Comparison of ENCODE assay signal across 11 cellular contexts in genomic region chr22:40009231-40009769, GRCh38. TPM values are rescaled to one million over a fixed set of nuclear protein-coding genes. Genes with fewer than 3 reads are reported as not detected.
A peak's percentile ranks its signal among the peaks of the same experiment; 100 is the strongest.
DNase-seq lines count a peak whose midpoint lies in the region; ATAC-seq, FAIRE-seq and TF ChIP-seq lines count a peak whose summit lies in the region.
"Had no signal": no experiment of that assay in that cellular context is flagged by ENCODE, and none has a peak within 500 bp of the region (broad histone marks: within the 10 kb centered on the region; RNA-seq: fewer than 3 reads in every experiment).

No MANE protein-coding gene starts in this region.

- peak overlapping the region; percentile 29 for H3K4me2 ChIP-seq in keratinocyte (ENCODE audit: control insufficient read depth, extremely low read depth, insufficient read depth, low read depth, low read length)

- no peaks in the 10 kb centered on the region for H3K27me3 ChIP-seq in keratinocyte (ENCODE audit: control insufficient read depth, extremely low read depth, insufficient read depth, low read length)

- H3K27ac ChIP-seq in keratinocyte (ENCODE audit: control insufficient read depth, insufficient read depth, low read length) = peak overlapping the region; percentile 47
- H3K27ac ChIP-seq: left ventricle myocardium inferior had no signal

- H4K20me1 ChIP-seq in keratinocyte (ENCODE audit: control insufficient read depth, extremely low read depth, insufficient read depth, low read length) = peaks cover 13% of the 10 kb centered on the region

- DNase-seq in COR-L47 (lab: John Stamatoyannopoulos, UW) (peak; percentile 87), NCI-H1092 treated with DMSO at 0.1 percent for 48 hours (lab: John Stamatoyannopoulos, UW) (peak; percentile 86), keratinocyte (ENCODE audit: low read depth, low spot score) (no peak), GM20000 (ENCODE audit: low spot score) (no peak)
- no peak for DNase-seq in activated naive CD8-positive, alpha-beta T cell treated with anti-CD3 and anti-CD28 coated beads, Interleukin-2, amount 10 ng/mL, durations not matched to agents 7 days and 5 days
- DNase-seq in stimulated activated naive B cell treated with anti-CD40 and anti-IgM and Interleukin-4, amounts not matched to agents 10 μg/mL and 1 μg/mL and 100 μg/mL, for 72 hours = no peak
- DNase-seq: EL, left ventricle myocardium inferior had no signal

- FAIRE-seq in keratinocyte (lab: Jason Lieb, UNC) = no peak

- ATAC-seq in activated naive CD8-positive, alpha-beta T cell treated with anti-CD3 and anti-CD28 coated beads, Interleukin-2, amount 10 ng/mL, durations not matched to agents 7 days and 5 days (ENCODE audit: low read depth) = no peak
- ATAC-seq in HG03045 (IDR thresholded peaks at IDR 0.05; ENCODE audit: unreplicated experiment) (no peak), SK-N-SH treated with all-trans-retinoic acid at 6 μM for 48 hours (no peak)
- ATAC-seq in stimulated activated naive B cell treated with anti-CD40 and anti-IgM and Interleukin-4, amounts not matched to agents 10 μg/mL and 1 μg/mL and 100 μg/mL, for 72 hours (replicated peaks) = no peak

- H3K9me3 ChIP-seq in keratinocyte (ENCODE audit: control insufficient read depth, low read depth, low read length) = no peaks in the 10 kb centered on the region
- H3K9me3 ChIP-seq: left ventricle myocardium inferior had no signal

- H3K79me2 ChIP-seq in keratinocyte (ENCODE audit: control insufficient read depth, insufficient read depth, low read length) = peaks cover 61% of the 10 kb centered on the region

- no peaks in the 10 kb centered on the region for H3K9me3 Mint-ChIP-seq in activated naive CD8-positive, alpha-beta T cell treated with anti-CD3 and anti-CD28 coated beads, Interleukin-2, amount 10 ng/mL, durations not matched to agents 7 days and 5 days
- H3K9me3 Mint-ChIP-seq in stimulated activated naive B cell treated with anti-CD40 and anti-IgM and Interleukin-4, amounts not matched to agents 10 μg/mL and 1 μg/mL and 100 μg/mL, for 72 hours = no peaks in the 10 kb centered on the region

- H3K4me3 ChIP-seq in keratinocyte (ENCODE audit: control insufficient read depth in 2 of 3, extremely low read depth in 1 of 3, insufficient read depth in 2 of 3, low read depth in 1 of 3, low read length in 3 of 3) = peak overlapping the region in 1 of 3 experiments; percentile 11
- H3K4me3 ChIP-seq: left ventricle myocardium inferior had no signal

- H3K27ac Mint-ChIP-seq in activated naive CD8-positive, alpha-beta T cell treated with anti-CD3 and anti-CD28 coated beads, Interleukin-2, amount 10 ng/mL, durations not matched to agents 7 days and 5 days = peak overlapping the region; percentile 46
- H3K27ac Mint-ChIP-seq in stimulated activated naive B cell treated with anti-CD40 and anti-IgM and Interleukin-4, amounts not matched to agents 10 μg/mL and 1 μg/mL and 100 μg/mL, for 72 hours = no peak overlapping the region

- H3K4me1 Mint-ChIP-seq in activated naive CD8-positive, alpha-beta T cell treated with anti-CD3 and anti-CD28 coated beads, Interleukin-2, amount 10 ng/mL, durations not matched to agents 7 days and 5 days = peaks cover 13% of the 10 kb centered on the region
- H3K4me1 Mint-ChIP-seq in stimulated activated naive B cell treated with anti-CD40 and anti-IgM and Interleukin-4, amounts not matched to agents 10 μg/mL and 1 μg/mL and 100 μg/mL, for 72 hours = peaks cover 0 to 1% of the 10 kb centered on the region in 2 donors

- H2AFZ ChIP-seq in keratinocyte (ENCODE audit: control insufficient read depth, low read length) = no peak overlapping the region

- dilution Hi-C loops in keratinocyte (cut with MboI; ENCODE audit: extremely low pct_ligation_motif_present, low sequenced_read_pairs) = no loop called here

- H3K36me3 ChIP-seq in keratinocyte (ENCODE audit: control insufficient read depth in 2 of 2, extremely low read depth in 1 of 2, insufficient read depth in 2 of 2, low read length in 2 of 2) = peaks cover 8 to 11% of the 10 kb centered on the region in 2 experiments
- H3K36me3 ChIP-seq: left ventricle myocardium inferior had no signal

- TF ChIP-seq CTCF in keratinocyte (optimal IDR thresholded peaks at IDR 0.05 in 1 of 3, IDR thresholded peaks at IDR 0.05 in 1 of 3, conservative IDR thresholded peaks at IDR 0.05 in 1 of 3; ENCODE audit: extremely low read depth in 1 of 3, insufficient read depth in 2 of 3, low read length in 3 of 3) (no peak), GM20000 (IDR thresholded peaks at IDR 0.05; ENCODE audit: extremely low read depth, missing control alignments) (no peak)

- H3K27me3 Mint-ChIP-seq in activated naive CD8-positive, alpha-beta T cell treated with anti-CD3 and anti-CD28 coated beads, Interleukin-2, amount 10 ng/mL, durations not matched to agents 7 days and 5 days = peaks cover 15% of the 10 kb centered on the region
- peaks cover 54 to 60% of the 10 kb centered on the region in 2 donors for H3K27me3 Mint-ChIP-seq in stimulated activated naive B cell treated with anti-CD40 and anti-IgM and Interleukin-4, amounts not matched to agents 10 μg/mL and 1 μg/mL and 100 μg/mL, for 72 hours

- H3K4me1 ChIP-seq in keratinocyte (ENCODE audit: control insufficient read depth, extremely low read depth, insufficient read depth, low read length) = peaks cover 65% of the 10 kb centered on the region
- H3K4me1 ChIP-seq: left ventricle myocardium inferior had no signal

- POLR2A ChIA-PET in activated naive CD8-positive, alpha-beta T cell treated with anti-CD3 and anti-CD28 coated beads, Interleukin-2, amount 10 ng/mL, durations not matched to agents 7 days and 5 days (lab: Charles Lee) = interaction anchor here (0.5 to 1.3 kb wide), 5 partner anchors 8 to 454 kb away, joined by 3 to 5 read pairs (median 3); no protein-coding TSS in a partner anchor

- H3K9ac ChIP-seq in keratinocyte (ENCODE audit: control insufficient read depth, extremely low read depth, insufficient read depth, low read length) = peak overlapping the region; percentile 49

- peaks cover 14% of the 10 kb centered on the region for H3K9me1 ChIP-seq in keratinocyte (ENCODE audit: control insufficient read depth, extremely low read depth, insufficient read depth, low read length)

- H3K36me3 Mint-ChIP-seq in activated naive CD8-positive, alpha-beta T cell treated with anti-CD3 and anti-CD28 coated beads, Interleukin-2, amount 10 ng/mL, durations not matched to agents 7 days and 5 days = no peaks in the 10 kb centered on the region
- H3K36me3 Mint-ChIP-seq in stimulated activated naive B cell treated with anti-CD40 and anti-IgM and Interleukin-4, amounts not matched to agents 10 μg/mL and 1 μg/mL and 100 μg/mL, for 72 hours = no peaks in the 10 kb centered on the region

- peak overlapping the region; percentile 57 for H3K4me3 Mint-ChIP-seq in activated naive CD8-positive, alpha-beta T cell treated with anti-CD3 and anti-CD28 coated beads, Interleukin-2, amount 10 ng/mL, durations not matched to agents 7 days and 5 days
- no peak overlapping the region for H3K4me3 Mint-ChIP-seq in stimulated activated naive B cell treated with anti-CD40 and anti-IgM and Interleukin-4, amounts not matched to agents 10 μg/mL and 1 μg/mL and 100 μg/mL, for 72 hours

TF ChIP-seq in SK-N-SH treated with all-trans-retinoic acid at 6 μM for 48 hours, 23 proteins besides CTCF, POLR2A, EP300 and RAD21:
- TF ChIP-seq RARB (CRISPR knock-in tag; IDR thresholded peaks at IDR 0.05) (no peak), OSR1 (CRISPR knock-in tag; IDR thresholded peaks at IDR 0.05) (no peak), ZNF8 (CRISPR knock-in tag; IDR thresholded peaks at IDR 0.05) (no peak), PPARA (CRISPR knock-in tag; IDR thresholded peaks at IDR 0.05; ENCODE audit: borderline replicate concordance) (no peak)

RNA-seq across cellular contexts. Expression of gene FAM83F, which starts 14.5 kb away (rescaled TPM):
- under 1 TPM; 0.20 to 0.30 TPM for total RNA-seq in activated naive CD8-positive, alpha-beta T cell treated with anti-CD3 and anti-CD28 coated beads, Interleukin-2, amount 10 ng/mL, durations not matched to agents 7 days and 5 days
- 15.3 to 45.1 TPM (median 22.8 TPM) in 3 replicates for polyA plus RNA-seq in keratinocyte
- 9.5 TPM for polyA plus RNA-seq in keratinocyte (2011; ENCODE audit: low read depth)
- 19.8 and 29.4 TPM in 2 replicates for polyA plus RNA-seq in keratinocyte (2011; cell fraction: cytosol; rRNA removed)
- polyA plus RNA-seq in keratinocyte (2011; cell fraction: nucleus; rRNA removed) = 35.3 and 43.3 TPM in 2 replicates
- 20.1 and 21.1 TPM in 2 replicates for polyA plus RNA-seq in keratinocyte (2012; ENCODE audit: low replicate concordance)
- 53.5 to 74.3 TPM (median 58.2 TPM) in 3 replicates for polyA minus RNA-seq in keratinocyte
- 35.7 TPM for polyA minus RNA-seq in keratinocyte (2011; cell fraction: cytosol; rRNA and poly(A)+ RNA removed)
- polyA minus RNA-seq in keratinocyte (2011; cell fraction: nucleus; rRNA and poly(A)+ RNA removed) = 33.4 and 46.8 TPM in 2 replicates

RNA-seq across cellular contexts. Expression of gene TMA7B, which starts 49.1 kb away (rescaled TPM):
- 1 to 10 TPM; 8.5 to 9.1 TPM for total RNA-seq in activated naive CD8-positive, alpha-beta T cell treated with anti-CD3 and anti-CD28 coated beads, Interleukin-2, amount 10 ng/mL, durations not matched to agents 7 days and 5 days
- not detected in 3 replicates for polyA plus RNA-seq in keratinocyte
- not detected for polyA plus RNA-seq in keratinocyte (2011; ENCODE audit: low read depth)
- not detected in 2 replicates for polyA plus RNA-seq in keratinocyte (2011; cell fraction: cytosol; rRNA removed)
- polyA plus RNA-seq in keratinocyte (2011; cell fraction: nucleus; rRNA removed) = not detected in 2 replicates
- polyA plus RNA-seq in keratinocyte (2012; ENCODE audit: low replicate concordance) = not detected in 2 replicates
- not detected in 3 replicates for polyA minus RNA-seq in keratinocyte
- polyA minus RNA-seq in keratinocyte (2011; cell fraction: cytosol; rRNA and poly(A)+ RNA removed) = not detected
- not detected in 2 replicates for polyA minus RNA-seq in keratinocyte (2011; cell fraction: nucleus; rRNA and poly(A)+ RNA removed)
- total RNA-seq: left ventricle myocardium inferior, NCI-H460 had no signal

Comparison
In these comparisons a context has a peak if more than half of its experiments do, and no peak if none do; other contexts are left out.
1. DNase-seq: peak in COR-L47 (single experiment) and NCI-H1092 treated with DMSO at 0.1 percent for 48 hours (single experiment); none in activated naive CD8-positive, alpha-beta T cell treated with anti-CD3 and anti-CD28 coated beads, Interleukin-2, amount 10 ng/mL, durations not matched to agents 7 days and 5 days (single experiment), keratinocyte (single experiment), stimulated activated naive B cell treated with anti-CD40 and anti-IgM and Interleukin-4, amounts not matched to agents 10 μg/mL and 1 μg/mL and 100 μg/mL, for 72 hours (single experiment) and GM20000 (single experiment).